ENCODE assay signal across 8 cellular contexts in the genomic region with DNA sequence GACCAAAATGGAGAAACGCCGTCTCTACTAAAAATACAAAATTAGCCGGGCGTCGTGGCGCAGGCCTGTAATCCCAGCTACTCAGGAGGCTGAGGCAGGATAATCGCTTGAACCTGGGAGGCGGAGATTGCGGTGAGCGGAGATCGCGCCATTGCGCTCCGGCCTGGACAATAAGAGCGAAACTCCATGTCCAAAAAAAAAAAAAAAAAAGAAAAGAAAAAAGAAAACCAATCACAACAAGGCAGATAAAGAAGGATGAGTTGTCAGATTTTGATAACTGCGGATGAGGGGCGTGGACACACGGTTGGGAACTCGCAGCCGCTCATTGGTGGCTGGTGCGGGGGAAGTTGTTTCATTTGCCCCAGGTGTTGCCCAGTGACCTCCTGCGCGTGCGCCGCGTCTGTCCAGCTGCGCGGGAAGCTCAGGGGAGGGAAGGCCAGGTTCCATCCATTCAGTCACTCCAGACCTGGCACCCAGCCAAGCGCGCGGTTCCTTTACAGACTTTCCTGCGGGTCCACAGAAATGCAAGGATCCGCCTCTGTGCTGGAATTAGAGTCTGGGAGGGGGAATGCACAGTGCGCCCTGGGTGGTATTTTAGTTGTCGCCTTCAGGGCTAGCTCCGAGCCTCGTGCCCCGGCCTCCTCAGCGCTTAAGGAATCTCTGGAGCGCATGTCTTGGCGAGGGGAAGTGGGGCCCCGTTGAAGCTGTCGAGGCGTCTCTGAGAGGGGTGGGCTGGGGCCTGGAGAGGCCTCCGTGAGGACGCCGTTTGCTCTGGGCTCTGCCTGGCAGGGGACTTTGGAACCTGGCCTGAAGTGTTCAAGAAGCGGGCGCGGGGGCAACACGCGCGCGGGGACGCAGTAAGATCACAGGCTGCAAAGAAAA. TPM values are rescaled to one million over a fixed set of nuclear protein-coding genes. Genes with fewer than 3 reads are reported as not detected.
A peak's percentile ranks its signal among the peaks of the same experiment; 100 is the strongest.
DNase-seq lines count a peak whose midpoint lies in the region; ATAC-seq and TF ChIP-seq lines count a peak whose summit lies in the region.

No MANE protein-coding gene starts in this region.

- no peak for TF ChIP-seq EP300 in upper lobe of left lung (IDR thresholded peaks at IDR 0.05)

- H3K9ac ChIP-seq in endodermal cell (ENCODE audit: extremely low read depth, low read length, poor library complexity, severe bottlenecking), result peak overlapping the region; percentile 58

- H3K9me3 Mint-ChIP-seq in endodermal cell, result no peaks in the 10 kb centered on the region

- H3K27ac Mint-ChIP-seq in endodermal cell, result peak overlapping the region; percentile 92

- H3K4me1 ChIP-seq in ACC112 (ENCODE audit: control insufficient read depth, insufficient read depth, low read length, unreplicated experiment) (peaks cover 35% of the 10 kb centered on the region), endodermal cell (ENCODE audit: control insufficient read depth, insufficient read depth, low read length) (peaks cover 8% of the 10 kb centered on the region), upper lobe of left lung (peaks cover 24 to 47% (median 29%) of the 10 kb centered on the region in 4 donors)

- H3K36me3 Mint-ChIP-seq in endodermal cell (ENCODE audit: low read depth), result no peaks in the 10 kb centered on the region

- H3K4me1 Mint-ChIP-seq in endodermal cell, result peaks cover 21% of the 10 kb centered on the region

- no peaks in the 10 kb centered on the region for H3K27me3 Mint-ChIP-seq in endodermal cell (ENCODE audit: insufficient read depth)

- 69 to 78% methylated on average over 24 to 52 of the region's 55 CpGs for WGBS in endodermal cell (ENCODE audit: insufficient coverage in 1 of 2, insufficient read length in 1 of 2), 2 experiments
- 45 to 50% methylated on average over 34 to 35 of the region's 55 CpGs for WGBS in upper lobe of left lung, 2 donors

- peak overlapping the region; percentile 68 for H3K4me3 ChIP-seq in ACC112 (ENCODE audit: low read depth, low read length)
- peak overlapping the region; percentile 85 for H3K4me3 ChIP-seq in endodermal cell (ENCODE audit: low read length)
- peak overlapping the region; percentile 38 to 74 (median 54) for H3K4me3 ChIP-seq in upper lobe of left lung

- peak overlapping the region; percentile 69 for H3K4me3 Mint-ChIP-seq in endodermal cell

- peak overlapping the region; percentile 11 for H3K27ac ChIP-seq in ACC112 (ENCODE audit: low read depth, low read length)
- no peak overlapping the region for H3K27ac ChIP-seq in endodermal cell (ENCODE audit: low read depth, low read length)
- H3K27ac ChIP-seq in upper lobe of left lung, result peak overlapping the region; percentile 77 to 91 (median 84)

- TF ChIP-seq CTCF in endodermal cell (conservative IDR thresholded peaks at IDR 0.05), result no peak
- no peak for TF ChIP-seq CTCF in upper lobe of left lung (IDR thresholded peaks at IDR 0.05)

- no peak for TF ChIP-seq POLR2A in upper lobe of left lung (IDR thresholded peaks at IDR 0.05)

- peak; percentile 4 for ATAC-seq in GM19324 (IDR thresholded peaks at IDR 0.05; ENCODE audit: low FRiP score, unreplicated experiment)
- peak; percentile 2 to 39 for ATAC-seq in upper lobe of left lung (ENCODE audit: low FRiP score in 2 of 2)
- ATAC-seq in GM18909 (IDR thresholded peaks at IDR 0.05; ENCODE audit: poor library complexity, unreplicated experiment), result no peak

- DNase-seq in NCI-H146 treated with DMSO at 0.1 percent for 48 hours (lab: John Stamatoyannopoulos, UW; ENCODE audit: unreplicated experiment) (peak; percentile 60), endodermal cell (no peak), mucosa of gallbladder (ENCODE audit: low spot score) (peak; percentile 73), upper lobe of left lung (peak; percentile 68 to 91)
- peak; percentile 52 to 64 for DNase-seq in activated CD4-positive, alpha-beta T cell treated with anti-CD3 and anti-CD28 coated beads, Interleukin-2, amount 50 U/mL, for 48 hours

- H3K9me3 ChIP-seq in endodermal cell (ENCODE audit: control insufficient read depth, low read length) (no peaks in the 10 kb centered on the region), upper lobe of left lung (no peaks in the 10 kb centered on the region)

- H3K36me3 ChIP-seq in ACC112 (ENCODE audit: insufficient read depth, low read length), result no peaks in the 10 kb centered on the region
- H3K36me3 ChIP-seq in endodermal cell (ENCODE audit: control insufficient read depth, insufficient read depth, low read length), result no peaks in the 10 kb centered on the region
- peaks cover 0 to 14% (median 10%) of the 10 kb centered on the region in 4 donors for H3K36me3 ChIP-seq in upper lobe of left lung

- H2AFZ ChIP-seq in ACC112 (ENCODE audit: low read length, unreplicated experiment), result peak overlapping the region; percentile 6

- H3K27me3 ChIP-seq in ACC112 (ENCODE audit: insufficient read depth, low read length), result no peaks in the 10 kb centered on the region
- no peaks in the 10 kb centered on the region for H3K27me3 ChIP-seq in endodermal cell (ENCODE audit: control insufficient read depth, insufficient read depth, low read length, poor library complexity, severe bottlenecking)
- no peaks in the 10 kb centered on the region for H3K27me3 ChIP-seq in upper lobe of left lung

- H3K79me2 ChIP-seq in ACC112 (ENCODE audit: control insufficient read depth, insufficient read depth, low read length, unreplicated experiment), result no peaks in the 10 kb centered on the region

RNA-seq across cellular contexts. Expression of a gene that starts 0.7 kb away (rescaled TPM):
- total RNA-seq in endodermal cell (10 to 100 TPM; 33.6 to 47.1 TPM), mucosa of gallbladder (33.1 TPM), upper lobe of left lung (100 to 1,000 TPM in 4 of 6 donors, 10 to 100 TPM in 2; 84.9 to 206 (median 105) TPM)
- polyA plus RNA-seq in endodermal cell (2013, experiment 1 of 2), result 21.0 TPM
- polyA plus RNA-seq in endodermal cell (2013, experiment 2 of 2), result 19.3 TPM

RNA-seq across cellular contexts. Expression of a gene that starts 6.6 kb away (rescaled TPM):
- total RNA-seq in endodermal cell (under 1 TPM; 0.46 to 0.57 TPM), mucosa of gallbladder (1.4 TPM), upper lobe of left lung (1 to 10 TPM in 5 of 6 donors, under 1 TPM in 1; 0.81 to 4.2 (median 1.4) TPM)
- 0.21 TPM for polyA plus RNA-seq in endodermal cell (2013, experiment 1 of 2)
- polyA plus RNA-seq in endodermal cell (2013, experiment 2 of 2), result 0.33 TPM

RNA-seq across cellular contexts. Expression of a gene that starts 8.1 kb away (rescaled TPM):
- total RNA-seq in endodermal cell, result 10 to 100 TPM; 15.7 to 23.5 TPM
- polyA plus RNA-seq in endodermal cell (2013, experiment 1 of 2), result 20.9 TPM
- 20.8 TPM for polyA plus RNA-seq in endodermal cell (2013, experiment 2 of 2)
- 41.1 TPM for total RNA-seq in mucosa of gallbladder
- total RNA-seq in upper lobe of left lung, result 100 to 1,000 TPM in 4 of 6 donors, 10 to 100 TPM in 2; 57.3 to 123 (median 105) TPM

RNA-seq across cellular contexts. Expression of a gene that starts 43.7 kb away (rescaled TPM):
- total RNA-seq in endodermal cell (10 to 100 TPM; 15.6 to 15.9 TPM), mucosa of gallbladder (45.5 TPM), upper lobe of left lung (100 to 1,000 TPM in 1 of 6 donors, 10 to 100 TPM in 5; 19.4 to 104 (median 32.5) TPM)
- 15.9 TPM for polyA plus RNA-seq in endodermal cell (2013, experiment 1 of 2)
- 15.6 TPM for polyA plus RNA-seq in endodermal cell (2013, experiment 2 of 2)

RNA-seq across cellular contexts. Expression of a gene that starts 44.1 kb away (rescaled TPM):
- total RNA-seq in endodermal cell (10 to 100 TPM; 34.0 to 41.0 TPM), mucosa of gallbladder (41.2 TPM), upper lobe of left lung (10 to 100 TPM; 15.4 to 51.3 (median 30.0) TPM)
- polyA plus RNA-seq in endodermal cell (2013, experiment 1 of 2), result 49.7 TPM
- 41.3 TPM for polyA plus RNA-seq in endodermal cell (2013, experiment 2 of 2)
